ENCODE assay signal across 8 cellular contexts in the genomic region with DNA sequence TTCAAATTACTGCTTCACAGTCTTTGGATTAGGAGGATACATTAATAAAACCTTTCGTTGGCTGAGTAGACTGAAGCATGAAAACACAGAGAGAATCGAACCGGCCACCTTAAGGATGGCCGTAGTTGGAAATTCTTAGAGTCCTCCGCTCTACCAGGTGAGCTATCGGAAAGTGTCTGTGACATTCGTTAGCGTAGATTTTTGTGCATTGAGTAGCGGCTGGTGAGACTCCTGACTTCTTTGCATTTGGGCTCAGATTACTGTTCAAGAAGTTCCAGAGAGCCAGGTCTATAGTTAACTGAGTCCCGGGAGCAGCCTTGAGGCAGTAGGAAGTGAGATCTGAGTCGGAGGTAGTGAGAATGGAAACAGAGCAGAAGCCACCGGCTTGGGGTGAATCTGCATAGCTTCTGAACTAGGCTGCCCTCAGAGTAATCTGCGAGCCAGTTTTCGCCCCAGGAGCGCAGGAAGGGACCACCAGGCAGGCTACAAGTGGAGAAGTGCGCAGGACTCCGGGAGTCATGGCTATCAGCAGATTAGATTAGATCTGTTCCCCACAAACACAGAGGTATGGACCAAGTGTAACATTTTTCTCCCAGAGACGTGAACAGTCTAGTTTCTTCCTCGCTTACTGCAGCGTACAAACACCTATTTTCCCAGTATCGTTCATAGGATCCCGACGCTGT. TPM values are rescaled to one million over a fixed set of nuclear protein-coding genes. Genes with fewer than 3 reads are reported as not detected.
DNase-seq lines count a peak whose midpoint lies in the region; ATAC-seq and TF ChIP-seq lines count a peak whose summit lies in the region.

No MANE protein-coding gene starts in this region.

- DNase-seq in CD1c-positive myeloid dendritic cell (ENCODE audit: extremely low spot score) (peak; percentile 38), HCEC 1CT (peak; percentile 59), RPMI8226 (peak; percentile 78), cerebellar cortex (ENCODE audit: low spot score) (peak; percentile 82), mesenchymal stem cell (no peak), transverse colon (peak; percentile 45), NCI-H1417 (lab: John Stamatoyannopoulos, UW) (no peak)

- H3K4me3 ChIP-seq in mesenchymal stem cell (ENCODE audit: insufficient read depth in 1 of 2, low read depth in 1 of 2, low read length in 2 of 2) (peak overlapping the region; percentile 45 to 80), transverse colon (peak overlapping the region in 3 of 4 donors; percentile 5 to 47 (median 29))

- no peak for ATAC-seq in HG03095 (IDR thresholded peaks at IDR 0.05; ENCODE audit: unreplicated experiment)

- H2AK5ac ChIP-seq in mesenchymal stem cell (ENCODE audit: low read length, severe bottlenecking): no peak overlapping the region

- H3K4me1 ChIP-seq in mesenchymal stem cell (ENCODE audit: control insufficient read depth, insufficient read depth, low read depth, low read length) (peaks cover 27% of the 10 kb centered on the region), transverse colon (peaks cover 3 to 40% (median 29%) of the 10 kb centered on the region in 4 donors)

- no peak overlapping the region for H2AFZ ChIP-seq in mesenchymal stem cell (ENCODE audit: low read depth, low read length)

- H3K4me2 ChIP-seq in mesenchymal stem cell (ENCODE audit: low read length, poor library complexity, severe bottlenecking): peak overlapping the region; percentile 88

- no peak overlapping the region for H2BK12ac ChIP-seq in mesenchymal stem cell (ENCODE audit: low read length in 2 of 2)

- no peak overlapping the region for H2BK5ac ChIP-seq in mesenchymal stem cell (ENCODE audit: low read depth, low read length, poor library complexity, severe bottlenecking)

- H3K9ac ChIP-seq in mesenchymal stem cell (ENCODE audit: low read length): peak overlapping the region; percentile 72

- no peak for TF ChIP-seq POLR2A in transverse colon (IDR thresholded peaks at IDR 0.05)

- H3K79me1 ChIP-seq in mesenchymal stem cell (replicated peaks; ENCODE audit: low read length, poor library complexity, severe bottlenecking): no peaks in the 10 kb centered on the region

- WGBS in mesenchymal stem cell: under 1% methylated on average over 23 of the region's 23 CpGs
- 3% methylated on average over 23 of the region's 23 CpGs; no CpG with 5 or more reads in 1 of the 2 donors for WGBS in transverse colon (ENCODE audit: low coverage in 1 of 2), 2 donors

- no peak overlapping the region for H2BK15ac ChIP-seq in mesenchymal stem cell (ENCODE audit: low read depth, poor library complexity, severe bottlenecking)

- no peak overlapping the region for H4K8ac ChIP-seq in mesenchymal stem cell (ENCODE audit: low read length)

- no peaks in the 10 kb centered on the region for H3K36me3 ChIP-seq in mesenchymal stem cell (ENCODE audit: control insufficient read depth in 1 of 2, insufficient read depth in 2 of 2, low read depth in 1 of 2, low read length in 2 of 2)
- no peaks in the 10 kb centered on the region for H3K36me3 ChIP-seq in transverse colon

- H3K23ac ChIP-seq in mesenchymal stem cell (ENCODE audit: low read length in 2 of 2): peak overlapping the region in 1 of 2 experiments; percentile 59

- TF ChIP-seq EP300 in transverse colon (IDR thresholded peaks at IDR 0.05; ENCODE audit: low read depth): no peak

- H3K18ac ChIP-seq in mesenchymal stem cell (ENCODE audit: low read depth in 1 of 2, low read length in 2 of 2): no peak overlapping the region

- H3K4ac ChIP-seq in mesenchymal stem cell (ENCODE audit: low read depth in 1 of 2, low read length in 2 of 2): no peak overlapping the region

- no peak for TF ChIP-seq CTCF in transverse colon (IDR thresholded peaks at IDR 0.05)

- intact Hi-C loops in transverse colon (cut with DNase I; ENCODE audit: low total_unique reads): no loop called here

- H3K27ac ChIP-seq in mesenchymal stem cell (ENCODE audit: low read length, poor library complexity, severe bottlenecking) (no peak overlapping the region), transverse colon (peak overlapping the region in 2 of 4 donors; percentile 16 to 28)

- in situ Hi-C loops in transverse colon (cut with MboI; ENCODE audit: low pct_ligation_motif_present in 1 of 4, low pct_unique_long_range_greater_than_20kb in 1 of 4, low sequenced_read_pairs in 3 of 4): no loop called here

- H3K14ac ChIP-seq in mesenchymal stem cell (ENCODE audit: low read length in 2 of 2): no peak overlapping the region

- H3K27me3 ChIP-seq in mesenchymal stem cell (ENCODE audit: control insufficient read depth in 1 of 2, insufficient read depth in 1 of 2, low read length in 2 of 2): peaks cover 15 to 33% of the 10 kb centered on the region in 2 experiments
- peaks cover 36% of the 10 kb centered on the region for H3K27me3 ChIP-seq in transverse colon

- H4K91ac ChIP-seq in mesenchymal stem cell (ENCODE audit: low read length): no peak overlapping the region

- no peak overlapping the region for H2BK120ac ChIP-seq in mesenchymal stem cell (ENCODE audit: low read depth, low read length)

- H3K9me3 ChIP-seq in mesenchymal stem cell (ENCODE audit: control insufficient read depth, low read length) (no peaks in the 10 kb centered on the region), transverse colon (no peaks in the 10 kb centered on the region)

RNA-seq across cellular contexts. Expression of gene OR6S1, which starts 11.0 kb away (rescaled TPM):
- not detected for polyA plus RNA-seq in mesenchymal stem cell (2013, experiment 1 of 2)
- not detected for polyA plus RNA-seq in mesenchymal stem cell (2013, experiment 2 of 2)
- not detected for total RNA-seq in transverse colon

RNA-seq across cellular contexts. Expression of gene RNASE12, which starts 39.3 kb away (rescaled TPM):
- not detected for polyA plus RNA-seq in mesenchymal stem cell (2013, experiment 1 of 2)
- not detected for polyA plus RNA-seq in mesenchymal stem cell (2013, experiment 2 of 2)
- total RNA-seq in transverse colon: not detected

RNA-seq across cellular contexts. Expression of gene RNASE11, which starts 42.7 kb away (rescaled TPM):
- polyA plus RNA-seq in mesenchymal stem cell (2013, experiment 1 of 2): not detected
- 0.07 TPM for polyA plus RNA-seq in mesenchymal stem cell (2013, experiment 2 of 2)
- not detected for total RNA-seq in transverse colon

RNA-seq across cellular contexts. Expression of gene RNASE4, which starts 53.9 kb away (rescaled TPM):
- polyA plus RNA-seq in mesenchymal stem cell (2013, experiment 1 of 2): 13.8 TPM
- 15.4 TPM for polyA plus RNA-seq in mesenchymal stem cell (2013, experiment 2 of 2)
- total RNA-seq in transverse colon: 10 to 100 TPM; 24.7 to 78.9 (median 76.5) TPM

RNA-seq across cellular contexts. Expression of gene ANG, which starts 58.1 kb away (rescaled TPM):
- polyA plus RNA-seq in mesenchymal stem cell (2013, experiment 1 of 2): 5.0 TPM
- 5.8 TPM for polyA plus RNA-seq in mesenchymal stem cell (2013, experiment 2 of 2)
- total RNA-seq in transverse colon: 10 to 100 TPM; 10.5 to 37.1 (median 25.7) TPM

Comparison
In these comparisons a context has a peak if more than half of its experiments do, and no peak if none do; other contexts are left out.
1. DNase-seq: peak in CD1c-positive myeloid dendritic cell (single experiment), HCEC 1CT (single experiment), RPMI8226 (single experiment), cerebellar cortex (single experiment) and transverse colon (single experiment); none in mesenchymal stem cell (single experiment) and NCI-H1417 (0 of 3).